ENCODE assay signal across 8 cellular contexts in the genomic region with DNA sequence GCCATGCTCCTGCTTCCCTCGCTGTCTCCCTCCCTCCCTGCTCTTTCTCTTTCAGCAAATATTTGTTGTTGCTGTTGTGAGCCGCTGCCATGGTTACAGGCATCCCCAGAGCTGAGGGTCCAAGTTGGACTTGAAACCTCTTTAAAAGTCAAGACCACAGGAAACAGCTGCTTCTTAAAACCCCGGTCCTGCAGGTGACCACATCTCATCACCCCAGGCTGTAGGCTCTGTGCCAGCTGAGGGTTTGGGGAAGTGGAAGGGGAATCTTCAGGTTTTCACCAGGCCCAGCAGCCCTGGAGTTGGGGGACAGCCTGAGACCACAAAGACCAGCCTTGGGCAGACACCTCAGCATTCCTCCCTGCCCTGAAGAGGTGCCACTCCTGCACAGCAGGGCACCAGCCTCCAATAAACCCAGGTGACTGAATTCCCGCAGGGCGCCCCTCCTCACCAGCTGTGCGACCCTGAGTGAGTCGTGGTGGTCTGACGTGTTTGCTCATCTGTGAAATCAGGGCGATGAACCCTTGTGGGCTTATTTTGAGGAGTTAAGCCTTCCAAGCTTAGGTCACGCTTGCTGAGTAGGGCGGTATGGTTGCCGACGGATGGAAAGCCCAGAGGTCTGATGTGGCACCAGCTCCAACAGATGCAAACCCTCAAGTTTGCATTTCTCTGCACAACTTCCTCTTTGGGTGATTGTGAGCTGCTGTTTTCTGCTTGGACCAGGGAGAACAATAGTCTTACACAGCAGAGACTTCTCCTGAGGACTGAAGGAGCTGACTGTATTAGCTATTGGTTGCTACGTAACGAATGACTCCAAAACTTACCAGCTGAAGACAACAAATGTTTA. TPM values are rescaled to one million over a fixed set of nuclear protein-coding genes. Genes with fewer than 3 reads are reported as not detected.
DNase-seq lines count a peak whose midpoint lies in the region; ATAC-seq, FAIRE-seq and TF ChIP-seq lines count a peak whose summit lies in the region.

No MANE protein-coding gene starts in this region.

- no peak overlapping the region for H2BK12ac ChIP-seq in H1 (ENCODE audit: low read depth, low read length)

- peak overlapping the region; percentile 39; the same call in 1 of the 2 replicates for H4K8ac ChIP-seq in H1 (ENCODE audit: extremely low read depth, insufficient read depth, low read length)

- no peaks in the 10 kb centered on the region for H3K27me3 ChIP-seq in H1 (replicated peaks in 1 of 4; ENCODE audit: control insufficient read depth in 3 of 4, extremely low read depth in 1 of 4, insufficient read depth in 3 of 4, low read length in 3 of 4)

- H3K4me1 ChIP-seq in H1 (replicated peaks in 1 of 4; ENCODE audit: control insufficient read depth in 3 of 4, insufficient read depth in 4 of 4, low read length in 3 of 4), result peaks cover 0 to 4% (median under 1%) of the 10 kb centered on the region in 4 experiments; a peak in 2 of 7 replicates

- no peak overlapping the region for H4K91ac ChIP-seq in H1 (replicated peaks; ENCODE audit: insufficient read length, low read length)

- H3K27ac ChIP-seq in H1 (ENCODE audit: low read depth, low read length), result no peak overlapping the region

- H3K4me1 Mint-ChIP-seq in osteocyte (ENCODE audit: unreplicated experiment), result no peaks in the 10 kb centered on the region

- WGBS in H1 (ENCODE audit: extremely low coverage in 1 of 2, insufficient coverage in 1 of 2, insufficient read length in 1 of 2, insufficient replicate concordance in 2 of 2, low coverage in 1 of 2, low lambda C conversion rate in 2 of 2, missing lambda C conversion rate in 1 of 2), 2 experiments, result 93% methylated on average over 14 of the region's 15 CpGs; no CpG with 5 or more reads in 1 of the 2 experiments

- no peak overlapping the region for H3K18ac ChIP-seq in H1 (ENCODE audit: extremely low read depth, low read length)

- H2BK5ac ChIP-seq in H1 (ENCODE audit: low read depth, low read length), result no peak overlapping the region

- no peak overlapping the region for H2BK20ac ChIP-seq in H1 (ENCODE audit: low read length)

- H3K79me1 ChIP-seq in H1 (ENCODE audit: low read depth, low read length), result no peaks in the 10 kb centered on the region

- peaks cover 3 to 4% of the 10 kb centered on the region in 2 experiments; a peak in 2 of 4 replicates for H3K9me3 ChIP-seq in H1 (ENCODE audit: insufficient read depth in 2 of 2, low read depth in 1 of 2, low read length in 1 of 2)

- no peak overlapping the region for H3K23ac ChIP-seq in H1 (ENCODE audit: insufficient read length)

- H2BK120ac ChIP-seq in H1 (replicated peaks; ENCODE audit: low read depth, low read length), result no peak overlapping the region

- no peak for TF ChIP-seq EP300 in H1 (IDR thresholded peaks at IDR 0.05; ENCODE audit: borderline replicate concordance in 1 of 2, low read depth in 2 of 2, low read length in 2 of 2)

- DNase-seq in H1 (ENCODE audit: low read depth in 1 of 2, low spot score in 2 of 2) (no peak), OCI-M1 (lab: John Stamatoyannopoulos, UW) (no peak), omental fat pad (ENCODE audit: low spot score) (no peak), NCI-H510A treated with DMSO at 0.1 percent for 48 hours (lab: John Stamatoyannopoulos, UW) (no peak), osteocyte (ENCODE audit: extremely low spot score, unreplicated experiment) (no peak)

- no peak overlapping the region for H3K4ac ChIP-seq in H1 (replicated peaks; ENCODE audit: insufficient read length, low read depth, low read length)

- no peak overlapping the region for H3K27ac Mint-ChIP-seq in osteocyte (ENCODE audit: unreplicated experiment)

- H3K4me3 Mint-ChIP-seq in osteocyte (ENCODE audit: unreplicated experiment), result no peak overlapping the region

- POLR2A ChIA-PET in H1 (lab: Charles Lee; ENCODE audit: partially characterized antibody), result interaction anchor here (2.3 to 4.3 kb wide), 2 partner anchors 22 to 24 kb away, joined by 5 to 15 read pairs; a partner anchor contains a TSS

- peaks cover 8% of the 10 kb centered on the region for H3K9me3 Mint-ChIP-seq in osteocyte (ENCODE audit: unreplicated experiment)

- TF ChIP-seq CTCF in H1 (IDR thresholded peaks at IDR 0.05; ENCODE audit: control extremely low read depth in 1 of 3, insufficient read depth in 1 of 3, low read depth in 1 of 3, low read length in 3 of 3) (no peak), omental fat pad (IDR thresholded peaks at IDR 0.05) (no peak), osteocyte (IDR thresholded peaks at IDR 0.05) (no peak)

- no peak for FAIRE-seq in H1 (lab: Jason Lieb, UNC)

- H2AFZ ChIP-seq in H1 (ENCODE audit: low read length), result no peak overlapping the region

- no peak for TF ChIP-seq RAD21 in H1 (IDR thresholded peaks at IDR 0.05 in 1 of 2, conservative IDR thresholded peaks at IDR 0.05 in 1 of 2; ENCODE audit: low read depth in 2 of 2, low read length in 2 of 2)

- no peak overlapping the region for H2AK5ac ChIP-seq in H1 (ENCODE audit: low read depth, low read length)

- H3K36me3 ChIP-seq in H1 (ENCODE audit: control insufficient read depth in 2 of 4, insufficient read depth in 4 of 4, low read length in 3 of 4), result no peaks in the 10 kb centered on the region

- H3K79me2 ChIP-seq in H1 (ENCODE audit: control insufficient read depth in 1 of 2, insufficient read depth in 2 of 2, low read length in 2 of 2), result no peaks in the 10 kb centered on the region

- no peak overlapping the region for H3K4me3 ChIP-seq in H1 (ENCODE audit: extremely low read depth in 1 of 4, insufficient read depth in 2 of 4, low read depth in 3 of 4, low read length in 4 of 4)

- no peak overlapping the region for H3K4me2 ChIP-seq in H1 (ENCODE audit: insufficient read depth in 1 of 2, low read depth in 2 of 2, low read length in 2 of 2)

- CTCF ChIA-PET in H1 (lab: Charles Lee; ENCODE audit: partially characterized antibody), result interaction anchor here (0.6 to 1.1 kb wide), 7 partner anchors 9 to 1306 kb away, joined by 3 read pairs; no protein-coding TSS in a partner anchor

- TF ChIP-seq POLR2A in H1 (IDR thresholded peaks at IDR 0.05; ENCODE audit: control extremely low read depth in 1 of 2, low read depth in 2 of 2, low read length in 2 of 2), result no peak

- no peaks in the 10 kb centered on the region for H3K27me3 Mint-ChIP-seq in osteocyte (ENCODE audit: unreplicated experiment)

- H3K36me3 Mint-ChIP-seq in osteocyte (ENCODE audit: unreplicated experiment), result no peaks in the 10 kb centered on the region

- H2BK15ac ChIP-seq in H1 (ENCODE audit: low read length), result no peak overlapping the region

- H4K5ac ChIP-seq in H1 (ENCODE audit: insufficient read length, low read depth, low read length), result no peak overlapping the region

- H3K14ac ChIP-seq in H1 (ENCODE audit: insufficient read length), result no peak overlapping the region

- H3K56ac ChIP-seq in H1 (replicated peaks; ENCODE audit: insufficient read length, low read depth, low read length), result no peak overlapping the region

- no peaks in the 10 kb centered on the region for H3K23me2 ChIP-seq in H1 (ENCODE audit: low read depth, low read length)

- H3K9ac ChIP-seq in H1 (replicated peaks in 1 of 4; ENCODE audit: extremely low read depth in 1 of 4, low read depth in 3 of 4, low read length in 3 of 4), result no peak overlapping the region

- ATAC-seq in GM18502 (IDR thresholded peaks at IDR 0.05; ENCODE audit: poor library complexity, unreplicated experiment), result peak; percentile 85
- ATAC-seq in GM21529 (IDR thresholded peaks at IDR 0.05; ENCODE audit: unreplicated experiment), result peak; percentile 76
- ATAC-seq in HG03558 (IDR thresholded peaks at IDR 0.05; ENCODE audit: extremely low read depth, unreplicated experiment), result peak; percentile 52
- no peak for ATAC-seq in omental fat pad (ENCODE audit: low FRiP score)

- H4K20me1 ChIP-seq in H1 (replicated peaks in 1 of 2; ENCODE audit: control insufficient read depth in 1 of 2, insufficient read depth in 2 of 2, low read length in 2 of 2), result no peaks in the 10 kb centered on the region

TF ChIP-seq in H1, 55 proteins besides CTCF, POLR2A, EP300 and RAD21 (continues in another document):
- TF ChIP-seq HDAC6 (IDR thresholded peaks at IDR 0.05; ENCODE audit: low read depth, low read length), result no peak
- no peak for TF ChIP-seq ZNF274 (IDR thresholded peaks at IDR 0.05; ENCODE audit: borderline replicate concordance, extremely low read depth, low read length)
- TF ChIP-seq EZH2 (IDR thresholded peaks at IDR 0.05; ENCODE audit: low read depth, low read length, severe bottlenecking), result no peak
- TF ChIP-seq, protein P1, sequence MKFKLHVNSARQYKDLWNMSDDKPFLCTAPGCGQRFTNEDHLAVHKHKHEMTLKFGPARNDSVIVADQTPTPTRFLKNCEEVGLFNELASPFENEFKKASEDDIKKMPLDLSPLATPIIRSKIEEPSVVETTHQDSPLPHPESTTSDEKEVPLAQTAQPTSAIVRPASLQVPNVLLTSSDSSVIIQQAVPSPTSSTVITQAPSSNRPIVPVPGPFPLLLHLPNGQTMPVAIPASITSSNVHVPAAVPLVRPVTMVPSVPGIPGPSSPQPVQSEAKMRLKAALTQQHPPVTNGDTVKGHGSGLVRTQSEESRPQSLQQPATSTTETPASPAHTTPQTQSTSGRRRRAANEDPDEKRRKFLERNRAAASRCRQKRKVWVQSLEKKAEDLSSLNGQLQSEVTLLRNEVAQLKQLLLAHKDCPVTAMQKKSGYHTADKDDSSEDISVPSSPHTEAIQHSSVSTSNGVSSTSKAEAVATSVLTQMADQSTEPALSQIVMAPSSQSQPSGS (IDR thresholded peaks at IDR 0.05; ENCODE audit: low read length), result no peak
- TF ChIP-seq, protein P2, sequence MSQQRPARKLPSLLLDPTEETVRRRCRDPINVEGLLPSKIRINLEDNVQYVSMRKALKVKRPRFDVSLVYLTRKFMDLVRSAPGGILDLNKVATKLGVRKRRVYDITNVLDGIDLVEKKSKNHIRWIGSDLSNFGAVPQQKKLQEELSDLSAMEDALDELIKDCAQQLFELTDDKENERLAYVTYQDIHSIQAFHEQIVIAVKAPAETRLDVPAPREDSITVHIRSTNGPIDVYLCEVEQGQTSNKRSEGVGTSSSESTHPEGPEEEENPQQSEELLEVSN (IDR thresholded peaks at IDR 0.05), result no peak
- no peak for TF ChIP-seq GTF2F1 (IDR thresholded peaks at IDR 0.05; ENCODE audit: borderline replicate concordance, low read depth, low read length)
- no peak for TF ChIP-seq TAF1 (IDR thresholded peaks at IDR 0.05; ENCODE audit: low read depth, low read length)
- TF ChIP-seq CREB1 (IDR thresholded peaks at IDR 0.05), result no peak
- no peak for TF ChIP-seq CEBPB (IDR thresholded peaks at IDR 0.05; ENCODE audit: low read depth, low read length)

RNA-seq across cellular contexts. Expression of a gene that starts 24.8 kb away (rescaled TPM):
- 14.0 and 18.4 TPM in 2 replicates for total RNA-seq in H1 (2021; fragmentation: NEBNext Ultra II Directional; extraction: Animal tissue kit (Norgen Biotek cat#: 25700))
- polyA plus RNA-seq in H1 (2011; rRNA removed), result 19.2 and 25.6 TPM in 2 replicates
- polyA plus RNA-seq in H1 (2011; cell fraction: cytosol; rRNA removed), result 20.5 TPM
- polyA plus RNA-seq in H1 (2011; cell fraction: nucleus; rRNA removed), result 24.0 TPM
- polyA plus RNA-seq in H1 (2012, experiment 1 of 2), result 7.9 to 14.3 TPM (median 12.6 TPM) in 4 replicates
- 10.4 TPM for polyA plus RNA-seq in H1 (2012, experiment 2 of 2)
- polyA plus RNA-seq in H1 (2013, experiment 1 of 2), result 18.2 TPM
- 21.0 TPM for polyA plus RNA-seq in H1 (2013, experiment 2 of 2)
- polyA minus RNA-seq in H1 (2011; rRNA and poly(A)+ RNA removed), result 16.4 TPM in 2 replicates
- polyA minus RNA-seq in H1 (2011; cell fraction: cytosol; rRNA and poly(A)+ RNA removed), result 13.8 TPM
- polyA minus RNA-seq in H1 (2011; cell fraction: nucleus; rRNA and poly(A)+ RNA removed), result 17.6 TPM
- 10 to 100 TPM in 2 of 4 donors, 1 to 10 TPM in 2; 2.2 to 14.9 (median 7.1) TPM for total RNA-seq in omental fat pad
- 5.0 and 5.1 TPM in 2 replicates for total RNA-seq in osteocyte
